ENCODE assay signal across 10 cellular contexts in genomic region chr21:45950740-45951515, GRCh38. TPM values are rescaled to one million over a fixed set of nuclear protein-coding genes. Genes with fewer than 3 reads are reported as not detected.
DNase-seq lines count a peak whose midpoint lies in the region; ATAC-seq, FAIRE-seq and TF ChIP-seq lines count a peak whose summit lies in the region.
"Had no signal": no experiment of that assay in that cellular context is flagged by ENCODE, and none has a peak within 500 bp of the region (broad histone marks: within the 10 kb centered on the region; RNA-seq: fewer than 3 reads in every experiment).

No MANE protein-coding gene starts in this region.

- no peak overlapping the region for H3K4me3 ChIP-seq in prostate gland

- TF ChIP-seq POLR2A in prostate gland (IDR thresholded peaks at IDR 0.05): no peak

- TF ChIP-seq CTCF in D721Med (IDR thresholded peaks at IDR 0.05; ENCODE audit: insufficient read depth, missing control alignments) (no peak), prostate gland (IDR thresholded peaks at IDR 0.05) (no peak)

- no peaks in the 10 kb centered on the region for H3K36me3 ChIP-seq in prostate gland

- no peaks in the 10 kb centered on the region for H3K27me3 ChIP-seq in prostate gland (replicated peaks; ENCODE audit: insufficient read depth)

- intact Hi-C loops in prostate gland (cut with DNase I): no loop called here

- H3K9me3 ChIP-seq in prostate gland: no peaks in the 10 kb centered on the region

- WGBS in prostate gland: 25% methylated on average over 21 of the region's 21 CpGs

- ATAC-seq in GM19467 (IDR thresholded peaks at IDR 0.05; ENCODE audit: unreplicated experiment): no peak

- H3K27ac ChIP-seq in prostate gland: peak overlapping the region in 1 of 2 donors; percentile 7

- peak; percentile 25 for FAIRE-seq in D721Med (lab: Jason Lieb, UNC)

- no peaks in the 10 kb centered on the region for H3K4me1 ChIP-seq in prostate gland (replicated peaks)

- DNase-seq in D721Med (ENCODE audit: insufficient read length, low spot score) (peak; percentile 98), NCI-H510A (lab: John Stamatoyannopoulos, UW) (peak; percentile 22), fibroblast of gingiva (ENCODE audit: low read depth) (peak; percentile 63), prostate gland (ENCODE audit: low spot score) (peak; percentile 44), T-helper 9 cell (no peak), UCSD-AML1 (lab: John Stamatoyannopoulos, UW; ENCODE audit: unreplicated experiment) (no peak)
- DNase-seq in activated naive CD4-positive, alpha-beta T cell treated with Interleukin-2 at 50 U/mL for 16 hours: no peak
- DNase-seq: stimulated activated CD4-positive, alpha-beta T cell treated with anti-CD3 and anti-CD28 coated beads, Interleukin-2, amount 100 ng/mL, for 24 hours had no signal

RNA-seq across cellular contexts. Expression of gene COL6A1, which starts 30.6 kb away (rescaled TPM):
- total RNA-seq in prostate gland: 100 to 1,000 TPM; 163 to 265 TPM
- total RNA-seq: OCI-LY7 had no signal

Comparison
In these comparisons a context has a peak if more than half of its experiments do, and no peak if none do; other contexts are left out.
1. DNase-seq: peak in D721Med (single experiment), NCI-H510A (single experiment), fibroblast of gingiva (single experiment) and prostate gland (single experiment); none in T-helper 9 cell (single experiment), activated naive CD4-positive, alpha-beta T cell treated with Interleukin-2 at 50 U/mL for 16 hours (single experiment) and UCSD-AML1 (single experiment).